8 cellular contexts compared by ENCODE assay signal in genomic region chr19:2618611-2619010, GRCh38.
A peak's percentile ranks its signal among the peaks of the same experiment; 100 is the strongest.
DNase-seq lines count a peak whose midpoint lies in the region; ATAC-seq and TF ChIP-seq lines count a peak whose summit lies in the region.

No MANE protein-coding gene starts in this region.

- no peak overlapping the region for H2AK5ac ChIP-seq in mesendoderm (ENCODE audit: low read length)

- H2BK15ac ChIP-seq in mesendoderm (replicated peaks; ENCODE audit: low read depth): no peak overlapping the region

- H3K9ac ChIP-seq in fibroblast of lung (ENCODE audit: insufficient read depth, low read length) (no peak overlapping the region), mesendoderm (ENCODE audit: low read length) (no peak overlapping the region)

- H3K36me3 ChIP-seq in fibroblast of lung (ENCODE audit: control insufficient read depth, insufficient read depth, low read length) (no peaks in the 10 kb centered on the region), mesendoderm (ENCODE audit: control insufficient read depth, insufficient read depth, low read length) (no peaks in the 10 kb centered on the region)

- WGBS in mesendoderm (ENCODE audit: extremely low coverage, insufficient coverage, low lambda C conversion rate): no CpG with 5 or more reads among the region's 10 CpGs

- H3K4ac ChIP-seq in mesendoderm (ENCODE audit: low read depth, low read length): no peak overlapping the region

- H4K5ac ChIP-seq in mesendoderm (ENCODE audit: low read length): no peak overlapping the region

- H3K27me3 ChIP-seq in fibroblast of lung (ENCODE audit: control insufficient read depth, insufficient read depth, low read length) (no peaks in the 10 kb centered on the region), mesendoderm (ENCODE audit: insufficient read depth, low read length, poor library complexity) (no peaks in the 10 kb centered on the region)

- ATAC-seq in GM18868 (IDR thresholded peaks at IDR 0.05; ENCODE audit: unreplicated experiment) (no peak), GM18517 (IDR thresholded peaks at IDR 0.05; ENCODE audit: unreplicated experiment) (no peak)

- H3K4me3 ChIP-seq in fibroblast of lung (replicated peaks in 1 of 4; ENCODE audit: control extremely low read depth in 1 of 4, insufficient read depth in 1 of 4, low read depth in 3 of 4, low read length in 4 of 4) (no peak overlapping the region), mesendoderm (ENCODE audit: low read length) (no peak overlapping the region)

- no peak overlapping the region for H3K27ac ChIP-seq in fibroblast of lung (ENCODE audit: insufficient read depth, low read length)
- no peak overlapping the region for H3K27ac ChIP-seq in mesendoderm (ENCODE audit: low read depth, low read length)

- H3K27ac Mint-ChIP-seq in activated CD4-positive, alpha-beta memory T cell treated with anti-CD3 and anti-CD28 coated beads for 36 hours: peak overlapping the region; percentile 91

- CTCF ChIA-PET in activated CD4-positive, alpha-beta memory T cell treated with anti-CD3 and anti-CD28 coated beads for 36 hours (lab: Charles Lee): interaction anchor here (0.6 to 4.4 kb wide), 10 partner anchors 9 to 162 kb away, joined by 3 to 72 read pairs (median 4); partner anchors contain the start of genes GADD45B and LMNB2

- H3K56ac ChIP-seq in mesendoderm (ENCODE audit: low read length): no peak overlapping the region

- H3K9me3 Mint-ChIP-seq in activated CD4-positive, alpha-beta memory T cell treated with anti-CD3 and anti-CD28 coated beads for 36 hours: peaks cover 4% of the 10 kb centered on the region

- H3K79me2 ChIP-seq in fibroblast of lung (ENCODE audit: control insufficient read depth, insufficient read depth, low read length) (no peaks in the 10 kb centered on the region), mesendoderm (ENCODE audit: control insufficient read depth, insufficient read depth, low read length) (no peaks in the 10 kb centered on the region)

- peak overlapping the region; percentile 38 for H3K4me3 Mint-ChIP-seq in activated CD4-positive, alpha-beta memory T cell treated with anti-CD3 and anti-CD28 coated beads for 36 hours

- H2BK5ac ChIP-seq in mesendoderm (ENCODE audit: low read length): no peak overlapping the region

- no peak overlapping the region for H2AFZ ChIP-seq in fibroblast of lung (ENCODE audit: low read length)

- no peak for TF ChIP-seq CTCF in fibroblast of lung (conservative IDR thresholded peaks at IDR 0.05 in 1 of 2, IDR thresholded peaks at IDR 0.05 in 1 of 2; ENCODE audit: low read depth in 1 of 2, low read length in 2 of 2)

- H3K18ac ChIP-seq in mesendoderm (ENCODE audit: low read length): no peak overlapping the region

- H2BK120ac ChIP-seq in mesendoderm (ENCODE audit: low read depth, low read length): no peak overlapping the region

- H3K23ac ChIP-seq in mesendoderm (ENCODE audit: low read length): no peak overlapping the region

- no peak overlapping the region for H4K8ac ChIP-seq in mesendoderm (ENCODE audit: low read depth, low read length)

- peaks cover 1% of the 10 kb centered on the region for H3K27me3 Mint-ChIP-seq in activated CD4-positive, alpha-beta memory T cell treated with anti-CD3 and anti-CD28 coated beads for 36 hours

- no peaks in the 10 kb centered on the region for H3K79me1 ChIP-seq in mesendoderm (ENCODE audit: low read length)

- H4K20me1 ChIP-seq in fibroblast of lung (ENCODE audit: control insufficient read depth, extremely low read depth, insufficient read depth, low read length): no peaks in the 10 kb centered on the region

- H3K4me2 ChIP-seq in fibroblast of lung (ENCODE audit: extremely low read depth, insufficient read depth, low read length) (no peak overlapping the region), mesendoderm (ENCODE audit: low read length) (no peak overlapping the region)

- intact Hi-C loops in activated CD4-positive, alpha-beta memory T cell treated with anti-CD3 and anti-CD28 coated beads for 36 hours (cut with micrococcal nuclease): no loop called here

- DNase-seq in SIG-M5 treated with dmso at 0.1 percent for 504 hours (lab: John Stamatoyannopoulos, UW; ENCODE audit: unreplicated experiment): peak; percentile 81
- DNase-seq in SIG-M5 (lab: John Stamatoyannopoulos, UW): no peak
- peak; percentile 93 for DNase-seq in activated CD4-positive, alpha-beta memory T cell treated with anti-CD3 and anti-CD28 coated beads for 36 hours
- peak; percentile 45 to 75 for DNase-seq in fibroblast of lung (ENCODE audit: low read depth in 2 of 2)
- DNase-seq in stimulated activated CD4-positive, alpha-beta T cell treated with anti-CD3 and anti-CD28 coated beads, Interleukin-4, amount 100 ng/mL, for 1 hour: peak; percentile 87
- no peak for DNase-seq in mesendoderm

- H3K4me1 ChIP-seq in fibroblast of lung (ENCODE audit: control insufficient read depth, extremely low read depth, insufficient read depth, low read length): no peaks in the 10 kb centered on the region
- no peaks in the 10 kb centered on the region for H3K4me1 ChIP-seq in mesendoderm (ENCODE audit: control insufficient read depth, low read depth, low read length)

- POLR2A ChIA-PET in activated CD4-positive, alpha-beta memory T cell treated with anti-CD3 and anti-CD28 coated beads for 36 hours (lab: Charles Lee): interaction anchor here (0.6 to 9.6 kb wide), 3 partner anchors 11 to 294 kb away, joined by 3 to 123 read pairs (median 11); partner anchors contain the start of gene GADD45B

- H3K4me1 Mint-ChIP-seq in activated CD4-positive, alpha-beta memory T cell treated with anti-CD3 and anti-CD28 coated beads for 36 hours (ENCODE audit: low read depth): peaks cover 62% of the 10 kb centered on the region

- H3K36me3 Mint-ChIP-seq in activated CD4-positive, alpha-beta memory T cell treated with anti-CD3 and anti-CD28 coated beads for 36 hours: no peaks in the 10 kb centered on the region

- H3K9me3 ChIP-seq in fibroblast of lung (ENCODE audit: control insufficient read depth, insufficient read depth, low read depth, low read length): no peaks in the 10 kb centered on the region

Comparison
In these comparisons a context has a peak if more than half of its experiments do, and no peak if none do; other contexts are left out.
1. DNase-seq: peak in SIG-M5 treated with dmso at 0.1 percent for 504 hours (single experiment), activated CD4-positive, alpha-beta memory T cell treated with anti-CD3 and anti-CD28 coated beads for 36 hours (single experiment), fibroblast of lung (2 of 2) and stimulated activated CD4-positive, alpha-beta T cell treated with anti-CD3 and anti-CD28 coated beads, Interleukin-4, amount 100 ng/mL, for 1 hour (single experiment); none in SIG-M5 (single experiment) and mesendoderm (single experiment).